ENCODE assay signal across 2 cellular contexts in genomic region chr14:22505309-22505708, GRCh38.
TF ChIP-seq lines count a peak whose summit lies in the region.

No MANE protein-coding gene starts in this region.

TF ChIP-seq in GM23338, 12 proteins besides CTCF, POLR2A, EP300 and RAD21 (continued from another document):
- TF ChIP-seq REST (IDR thresholded peaks at IDR 0.05; ENCODE audit: unreplicated experiment), result no peak
- no peak for TF ChIP-seq POLR2AphosphoS5 (IDR thresholded peaks at IDR 0.05; ENCODE audit: low read depth)
- no peak for TF ChIP-seq ZNF331 (CRISPR knock-in tag; IDR thresholded peaks at IDR 0.05; ENCODE audit: low read depth)
TF ChIP-seq in GM23338: peak in this region for 0.

TF ChIP-seq in SK-N-SH, 30 proteins besides CTCF, POLR2A, EP300 and RAD21 (continued from another document):
- TF ChIP-seq REST (IDR thresholded peaks at IDR 0.05; ENCODE audit: low read depth, low read length) (no peak), JUND (IDR thresholded peaks at IDR 0.05) (no peak), USF2 (IDR thresholded peaks at IDR 0.05; ENCODE audit: borderline replicate concordance, low read depth, low read length) (no peak)
